In the genomic region with DNA sequence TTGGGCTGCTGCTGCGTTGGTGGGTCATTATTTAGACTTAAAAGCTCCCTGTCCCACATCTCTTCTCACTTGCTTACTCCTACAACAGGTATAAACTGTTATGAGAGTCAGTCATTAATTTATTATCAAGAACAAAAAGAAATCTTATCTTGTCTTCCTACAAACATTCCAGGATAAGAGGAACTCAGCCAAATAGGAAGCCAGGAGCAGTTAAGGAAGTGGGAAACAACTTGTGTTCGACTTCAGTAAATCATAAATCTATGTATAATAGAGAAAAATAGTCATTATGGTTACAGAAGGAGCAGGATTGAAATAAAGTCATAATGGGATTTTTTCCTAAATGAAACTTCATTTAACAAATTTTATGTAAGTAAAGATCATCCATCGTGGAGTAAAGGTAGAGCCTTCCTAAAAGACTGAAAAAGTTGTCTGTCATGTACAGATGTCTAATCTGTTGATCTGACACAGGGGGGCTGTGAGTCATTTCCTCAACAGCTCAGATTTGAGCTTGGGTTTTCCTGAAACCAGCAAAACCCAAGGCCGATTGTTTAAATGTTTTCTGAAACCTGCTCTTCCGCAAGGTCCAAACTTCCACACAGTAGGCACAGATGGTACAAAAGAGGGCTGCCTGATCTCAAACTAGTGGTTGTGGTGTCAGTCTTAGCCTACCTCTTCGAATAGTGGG, we compare ENCODE assay signal across 10 cellular contexts. TPM values are rescaled to one million over a fixed set of nuclear protein-coding genes. Genes with fewer than 3 reads are reported as not detected.
DNase-seq lines count a peak whose midpoint lies in the region; ATAC-seq and TF ChIP-seq lines count a peak whose summit lies in the region.
"Had no signal": no experiment of that assay in that cellular context is flagged by ENCODE, and none has a peak within 500 bp of the region (broad histone marks: within the 10 kb centered on the region; RNA-seq: fewer than 3 reads in every experiment).

No MANE protein-coding gene starts in this region.

- H3K4me3 ChIP-seq in body of pancreas = no peak overlapping the region
- H3K4me3 ChIP-seq: vagina had no signal

- H3K36me3 Mint-ChIP-seq in activated T-helper 17 cell treated with anti-CD3 and anti-CD28 coated beads, Interleukin-2, amount 50 U/mL, for 72 hours (ENCODE audit: low read depth) = peaks cover 17% of the 10 kb centered on the region

- no peaks in the 10 kb centered on the region for H3K27me3 Mint-ChIP-seq in activated T-helper 17 cell treated with anti-CD3 and anti-CD28 coated beads, Interleukin-2, amount 50 U/mL, for 72 hours

- no peak overlapping the region for H3K27ac Mint-ChIP-seq in activated T-helper 17 cell treated with anti-CD3 and anti-CD28 coated beads, Interleukin-2, amount 50 U/mL, for 72 hours

- no peaks in the 10 kb centered on the region for H3K9me3 Mint-ChIP-seq in activated T-helper 17 cell treated with anti-CD3 and anti-CD28 coated beads, Interleukin-2, amount 50 U/mL, for 72 hours

- H3K9me3 ChIP-seq in body of pancreas = no peaks in the 10 kb centered on the region
- H3K9me3 ChIP-seq: vagina had no signal

- no peaks in the 10 kb centered on the region for H3K4me1 ChIP-seq in body of pancreas
- H3K4me1 ChIP-seq: vagina had no signal

- 63 to 82% methylated on average over 6 of the region's 6 CpGs for WGBS in body of pancreas, 2 donors

- H3K36me3 ChIP-seq in body of pancreas (replicated peaks in 1 of 2; ENCODE audit: insufficient read depth in 1 of 2, low read depth in 2 of 2) = peaks cover 0 to 8% of the 10 kb centered on the region in 2 donors

- peak; percentile 29 for DNase-seq in 8988T
- DNase-seq in GM03348 (ENCODE audit: low spot score) = peak; percentile 13
- DNase-seq in hepatic stellate cell (ENCODE audit: low spot score) = peak; percentile 34
- DNase-seq in body of pancreas = no peak
- DNase-seq in NCI-H1436 (lab: John Stamatoyannopoulos, UW) = no peak
- no peak for DNase-seq in stimulated activated naive CD4-positive, alpha-beta T cell (lab: John Stamatoyannopoulos, UW)
- DNase-seq: foreskin melanocyte had no signal

- H3K4me3 Mint-ChIP-seq in activated T-helper 17 cell treated with anti-CD3 and anti-CD28 coated beads, Interleukin-2, amount 50 U/mL, for 72 hours = no peak overlapping the region

- no peak overlapping the region for H3K27ac ChIP-seq in body of pancreas
- H3K27ac ChIP-seq: vagina had no signal

- intact Hi-C loops in body of pancreas (cut with DNase I) = no loop called here

- no peak for TF ChIP-seq POLR2A in body of pancreas (IDR thresholded peaks at IDR 0.05)

- peak; percentile 91 for ATAC-seq in activated T-helper 17 cell treated with anti-CD3 and anti-CD28 coated beads, Interleukin-2, amount 50 U/mL, for 72 hours (replicated peaks)
- ATAC-seq in HG03442 (IDR thresholded peaks at IDR 0.05; ENCODE audit: unreplicated experiment) (no peak), body of pancreas (no peak)

- H3K4me1 Mint-ChIP-seq in activated T-helper 17 cell treated with anti-CD3 and anti-CD28 coated beads, Interleukin-2, amount 50 U/mL, for 72 hours = no peaks in the 10 kb centered on the region

- TF ChIP-seq CTCF in body of pancreas (IDR thresholded peaks at IDR 0.05) = no peak

- no peaks in the 10 kb centered on the region for H3K27me3 ChIP-seq in body of pancreas
- H3K27me3 ChIP-seq: vagina had no signal

RNA-seq across cellular contexts. Expression of a gene that starts 25.3 kb away (rescaled TPM):
- total RNA-seq in activated T-helper 17 cell treated with anti-CD3 and anti-CD28 coated beads, Interleukin-2, amount 50 U/mL, for 72 hours = under 1 TPM in 1 of 2 donors, not detected in 1; 0.13 TPM
- total RNA-seq in body of pancreas = under 1 TPM; 0.52 to 0.66 TPM

Comparison
In these comparisons a context has a peak if more than half of its experiments do, and no peak if none do; other contexts are left out.
1. DNase-seq: peak in 8988T (single experiment), GM03348 (single experiment) and hepatic stellate cell (single experiment); none in body of pancreas (0 of 4), NCI-H1436 (single experiment) and stimulated activated naive CD4-positive, alpha-beta T cell (0 of 6).